8 cellular contexts compared by ENCODE assay signal in genomic region chr6:42047790-42048405, GRCh38. TPM values are rescaled to one million over a fixed set of nuclear protein-coding genes. Genes with fewer than 3 reads are reported as not detected.
DNase-seq lines count a peak whose midpoint lies in the region; ATAC-seq and TF ChIP-seq lines count a peak whose summit lies in the region.

No MANE protein-coding gene starts in this region.

- CTCF ChIA-PET in activated CD8-positive, alpha-beta memory T cell treated with anti-CD3 and anti-CD28 coated beads, Interleukin-2, amount 10 ng/mL, durations not matched to agents 7 days and 5 days (lab: Charles Lee), result interaction anchor here (0.7 to 17.3 kb wide), 13 partner anchors 8 to 269 kb away, joined by 3 to 420 read pairs (median 5); partner anchors contain the start of genes BYSL, CCND3, FRS3 and MED20

- TF ChIP-seq CTCF in suprapubic skin (IDR thresholded peaks at IDR 0.05), result no peak

- H3K4me3 Mint-ChIP-seq in activated CD8-positive, alpha-beta memory T cell treated with anti-CD3 and anti-CD28 coated beads, Interleukin-2, amount 10 ng/mL, durations not matched to agents 7 days and 5 days, result peak overlapping the region; percentile 94
- H3K4me3 Mint-ChIP-seq in activated naive CD8-positive, alpha-beta T cell treated with anti-CD3 and anti-CD28 coated beads, Interleukin-2, amount 10 ng/mL, durations not matched to agents 7 days and 5 days, result peak overlapping the region; percentile 97

- H3K9me3 ChIP-seq in suprapubic skin, result no peaks in the 10 kb centered on the region

- peaks cover 11% of the 10 kb centered on the region for H3K36me3 ChIP-seq in suprapubic skin

- H3K27ac Mint-ChIP-seq in activated CD8-positive, alpha-beta memory T cell treated with anti-CD3 and anti-CD28 coated beads, Interleukin-2, amount 10 ng/mL, durations not matched to agents 7 days and 5 days, result peak overlapping the region; percentile 98
- peak overlapping the region; percentile 88 for H3K27ac Mint-ChIP-seq in activated naive CD8-positive, alpha-beta T cell treated with anti-CD3 and anti-CD28 coated beads, Interleukin-2, amount 10 ng/mL, durations not matched to agents 7 days and 5 days

- ATAC-seq in activated CD8-positive, alpha-beta memory T cell treated with anti-CD3 and anti-CD28 coated beads, Interleukin-2, amount 10 ng/mL, durations not matched to agents 7 days and 5 days, result no peak
- ATAC-seq in activated naive CD8-positive, alpha-beta T cell treated with anti-CD3 and anti-CD28 coated beads, Interleukin-2, amount 10 ng/mL, durations not matched to agents 7 days and 5 days (ENCODE audit: low read depth), result no peak
- no peak for ATAC-seq in HG03280 (IDR thresholded peaks at IDR 0.05; ENCODE audit: unreplicated experiment)

- peak overlapping the region; percentile 77 for H3K4me3 ChIP-seq in suprapubic skin

- H3K27me3 Mint-ChIP-seq in activated CD8-positive, alpha-beta memory T cell treated with anti-CD3 and anti-CD28 coated beads, Interleukin-2, amount 10 ng/mL, durations not matched to agents 7 days and 5 days, result no peaks in the 10 kb centered on the region
- no peaks in the 10 kb centered on the region for H3K27me3 Mint-ChIP-seq in activated naive CD8-positive, alpha-beta T cell treated with anti-CD3 and anti-CD28 coated beads, Interleukin-2, amount 10 ng/mL, durations not matched to agents 7 days and 5 days

- no peak for TF ChIP-seq EP300 in suprapubic skin (IDR thresholded peaks at IDR 0.05)

- no peaks in the 10 kb centered on the region for H3K9me3 Mint-ChIP-seq in activated CD8-positive, alpha-beta memory T cell treated with anti-CD3 and anti-CD28 coated beads, Interleukin-2, amount 10 ng/mL, durations not matched to agents 7 days and 5 days (ENCODE audit: low read depth)
- H3K9me3 Mint-ChIP-seq in activated naive CD8-positive, alpha-beta T cell treated with anti-CD3 and anti-CD28 coated beads, Interleukin-2, amount 10 ng/mL, durations not matched to agents 7 days and 5 days, result no peaks in the 10 kb centered on the region

- H3K36me3 Mint-ChIP-seq in activated CD8-positive, alpha-beta memory T cell treated with anti-CD3 and anti-CD28 coated beads, Interleukin-2, amount 10 ng/mL, durations not matched to agents 7 days and 5 days, result peaks cover 18% of the 10 kb centered on the region
- H3K36me3 Mint-ChIP-seq in activated naive CD8-positive, alpha-beta T cell treated with anti-CD3 and anti-CD28 coated beads, Interleukin-2, amount 10 ng/mL, durations not matched to agents 7 days and 5 days, result peaks cover 18% of the 10 kb centered on the region

- TF ChIP-seq POLR2A in suprapubic skin (IDR thresholded peaks at IDR 0.05), result no peak

- H3K4me1 Mint-ChIP-seq in activated CD8-positive, alpha-beta memory T cell treated with anti-CD3 and anti-CD28 coated beads, Interleukin-2, amount 10 ng/mL, durations not matched to agents 7 days and 5 days, result peaks cover 81% of the 10 kb centered on the region
- H3K4me1 Mint-ChIP-seq in activated naive CD8-positive, alpha-beta T cell treated with anti-CD3 and anti-CD28 coated beads, Interleukin-2, amount 10 ng/mL, durations not matched to agents 7 days and 5 days, result peaks cover 69% of the 10 kb centered on the region

- no peaks in the 10 kb centered on the region for H3K27me3 ChIP-seq in layer of hippocampus (ENCODE audit: control insufficient read depth, insufficient read depth, low read length)
- no peaks in the 10 kb centered on the region for H3K27me3 ChIP-seq in suprapubic skin

- WGBS in suprapubic skin, result 3% methylated on average over 8 of the region's 8 CpGs

- peak overlapping the region; percentile 89 for H3K27ac ChIP-seq in layer of hippocampus (ENCODE audit: low read depth, low read length)
- H3K27ac ChIP-seq in suprapubic skin, result peak overlapping the region; percentile 89

- DNase-seq in activated CD8-positive, alpha-beta memory T cell treated with anti-CD3 and anti-CD28 coated beads, Interleukin-2, amount 10 ng/mL, durations not matched to agents 7 days and 5 days, result no peak
- DNase-seq in activated CD8-positive, alpha-beta memory T cell treated with anti-CD3 and anti-CD28 coated beads for 24 hours, result no peak
- no peak for DNase-seq in activated naive CD8-positive, alpha-beta T cell treated with anti-CD3 and anti-CD28 coated beads, Interleukin-2, amount 10 ng/mL, durations not matched to agents 7 days and 5 days
- DNase-seq in suprapubic skin (ENCODE audit: low spot score in 2 of 2) (no peak), NCI-H2107 treated with DMSO at 0.1 percent for 48 hours (lab: John Stamatoyannopoulos, UW; ENCODE audit: unreplicated experiment) (no peak), NCI-H1048 (lab: John Stamatoyannopoulos, UW) (no peak)

- peaks cover 81% of the 10 kb centered on the region for H3K4me1 ChIP-seq in suprapubic skin

- POLR2A ChIA-PET in activated naive CD8-positive, alpha-beta T cell treated with anti-CD3 and anti-CD28 coated beads, Interleukin-2, amount 10 ng/mL, durations not matched to agents 7 days and 5 days (lab: Charles Lee), result interaction anchor here (1.0 to 23.6 kb wide), 8 partner anchors 7 to 266 kb away, joined by 3 to 556 read pairs (median 8); partner anchors contain the start of genes BYSL, CCND3, MED20 and PRICKLE4

RNA-seq across cellular contexts. Expression of gene TAF8, which starts 2.4 kb away (rescaled TPM):
- total RNA-seq in activated CD8-positive, alpha-beta memory T cell treated with anti-CD3 and anti-CD28 coated beads, Interleukin-2, amount 10 ng/mL, durations not matched to agents 7 days and 5 days, result 10 to 100 TPM; 50.9 to 53.2 TPM
- 10 to 100 TPM; 46.2 to 50.4 TPM for total RNA-seq in activated naive CD8-positive, alpha-beta T cell treated with anti-CD3 and anti-CD28 coated beads, Interleukin-2, amount 10 ng/mL, durations not matched to agents 7 days and 5 days
- total RNA-seq in suprapubic skin, result 10 to 100 TPM; 19.2 to 28.5 (median 26.4) TPM
